Comparison of ENCODE assay signal across 10 cellular contexts in the genomic region with DNA sequence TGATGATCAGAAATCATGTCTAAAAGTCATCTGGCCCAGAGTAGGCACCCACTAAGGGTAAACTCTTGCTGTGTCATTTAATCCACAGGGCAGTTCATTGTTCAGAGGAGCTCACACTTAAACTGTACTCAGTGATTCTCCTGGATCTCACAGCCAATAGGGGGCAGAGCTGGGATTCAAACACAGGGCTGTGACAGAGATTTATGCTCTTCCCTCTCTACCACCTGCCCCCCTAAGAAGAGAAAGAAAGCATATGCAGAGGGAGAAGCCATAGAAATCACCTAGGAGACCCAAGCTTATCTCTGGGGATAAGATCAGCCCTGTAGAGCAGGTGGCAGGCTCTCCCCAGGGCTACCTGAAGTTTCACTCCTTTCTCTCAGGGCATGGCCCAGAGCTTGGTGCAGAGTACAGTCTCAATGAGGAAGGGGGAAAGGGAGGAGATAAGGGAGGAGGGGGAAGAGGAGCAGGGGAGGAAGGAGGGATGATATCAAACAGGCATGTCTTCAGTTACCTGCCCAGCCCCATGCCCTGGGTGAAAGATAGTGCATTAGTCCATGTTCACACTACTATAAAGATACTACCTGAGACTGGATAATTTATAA. TPM values are rescaled to one million over a fixed set of nuclear protein-coding genes. Genes with fewer than 3 reads are reported as not detected.
DNase-seq lines count a peak whose midpoint lies in the region; ATAC-seq and TF ChIP-seq lines count a peak whose summit lies in the region.
"Had no signal": no experiment of that assay in that cellular context is flagged by ENCODE, and none has a peak within 500 bp of the region (broad histone marks: within the 10 kb centered on the region; RNA-seq: fewer than 3 reads in every experiment).

No MANE protein-coding gene starts in this region.

- no peaks in the 10 kb centered on the region for H3K9me3 Mint-ChIP-seq in HFFc6
- H3K9me3 Mint-ChIP-seq in activated T-helper 1 cell treated with anti-CD3 and anti-CD28 coated beads, Interleukin-12 subunit alpha, Interleukin-12 subunit beta, Interleukin-2, Interleukin-4 antibody, amounts not matched to agents 30 ng/mL and 10 ng/mL and 1 ng/mL, durations not matched to agents 14 hours and 24 hours and 36 hours = no peaks in the 10 kb centered on the region

- no peaks in the 10 kb centered on the region for H3K36me3 Mint-ChIP-seq in HFFc6 (ENCODE audit: low read depth)
- no peaks in the 10 kb centered on the region for H3K36me3 Mint-ChIP-seq in activated T-helper 1 cell treated with anti-CD3 and anti-CD28 coated beads, Interleukin-12 subunit alpha, Interleukin-12 subunit beta, Interleukin-2, Interleukin-4 antibody, amounts not matched to agents 30 ng/mL and 10 ng/mL and 1 ng/mL, durations not matched to agents 14 hours and 24 hours and 36 hours (ENCODE audit: low read depth)

- ATAC-seq in HG03460 (IDR thresholded peaks at IDR 0.05; ENCODE audit: unreplicated experiment) (no peak), omental fat pad (ENCODE audit: low FRiP score) (no peak)
- ATAC-seq in stimulated activated naive CD8-positive, alpha-beta T cell treated with anti-CD3 and anti-CD28 coated beads, Interleukin-15, Interleukin-2, amounts not matched to agents 100 U/mL and 50 U/mL, for 24 hours = no peak

- TF ChIP-seq CTCF in AG10803 (conservative IDR thresholded peaks at IDR 0.05; ENCODE audit: low read length) = peak; percentile 40
- peak; percentile 56 for TF ChIP-seq CTCF in HFFc6 (IDR thresholded peaks at IDR 0.05)
- TF ChIP-seq CTCF in omental fat pad (IDR thresholded peaks at IDR 0.05) = no peak

- H3K4me1 Mint-ChIP-seq in HFFc6 (ENCODE audit: low read depth) = no peaks in the 10 kb centered on the region
- H3K4me1 Mint-ChIP-seq in activated T-helper 1 cell treated with anti-CD3 and anti-CD28 coated beads, Interleukin-12 subunit alpha, Interleukin-12 subunit beta, Interleukin-2, Interleukin-4 antibody, amounts not matched to agents 30 ng/mL and 10 ng/mL and 1 ng/mL, durations not matched to agents 14 hours and 24 hours and 36 hours (ENCODE audit: low read depth) = no peaks in the 10 kb centered on the region

- H3K27me3 Mint-ChIP-seq in HFFc6 (ENCODE audit: insufficient read depth) = peaks cover 14% of the 10 kb centered on the region
- H3K27me3 Mint-ChIP-seq in activated T-helper 1 cell treated with anti-CD3 and anti-CD28 coated beads, Interleukin-12 subunit alpha, Interleukin-12 subunit beta, Interleukin-2, Interleukin-4 antibody, amounts not matched to agents 30 ng/mL and 10 ng/mL and 1 ng/mL, durations not matched to agents 14 hours and 24 hours and 36 hours (ENCODE audit: insufficient read depth) = peaks cover 19% of the 10 kb centered on the region

- H3K4me3 ChIP-seq in AG10803 (ENCODE audit: low read length) = no peak overlapping the region
- H3K4me3 ChIP-seq: stomach had no signal

- DNase-seq in AG10803 (ENCODE audit: low read depth) = no peak
- DNase-seq in HFFc6 = no peak
- peak; percentile 58 for DNase-seq in SK-N-DZ (ENCODE audit: low spot score)
- DNase-seq in iPS-NIHi11 (ENCODE audit: low spot score) = peak; percentile 67
- no peak for DNase-seq in stimulated activated naive CD8-positive, alpha-beta T cell treated with anti-CD3 and anti-CD28 coated beads, Interleukin-15, Interleukin-2, amounts not matched to agents 100 U/mL and 50 U/mL, for 24 hours
- no peak for DNase-seq in omental fat pad (ENCODE audit: low spot score)
- no peak for DNase-seq in activated T-helper 1 cell treated with anti-CD3 and anti-CD28 coated beads, Interleukin-12 subunit alpha, Interleukin-12 subunit beta, Interleukin-2, Interleukin-4 antibody, amounts not matched to agents 30 ng/mL and 10 ng/mL and 1 ng/mL, durations not matched to agents 14 hours and 24 hours and 36 hours (ENCODE audit: low spot score)
- DNase-seq: NCI-H2227 treated with DMSO at 0.1 percent for 48 hours, stomach had no signal

- intact Hi-C loops in activated T-helper 1 cell treated with anti-CD3 and anti-CD28 coated beads, Interleukin-12 subunit alpha, Interleukin-12 subunit beta, Interleukin-2, Interleukin-4 antibody, amounts not matched to agents 30 ng/mL and 10 ng/mL and 1 ng/mL, durations not matched to agents 14 hours and 24 hours and 36 hours (cut with micrococcal nuclease) = no loop called here

- H3K27ac Mint-ChIP-seq in HFFc6 = no peak overlapping the region
- H3K27ac Mint-ChIP-seq in activated T-helper 1 cell treated with anti-CD3 and anti-CD28 coated beads, Interleukin-12 subunit alpha, Interleukin-12 subunit beta, Interleukin-2, Interleukin-4 antibody, amounts not matched to agents 30 ng/mL and 10 ng/mL and 1 ng/mL, durations not matched to agents 14 hours and 24 hours and 36 hours = no peak overlapping the region

- H3K4me3 Mint-ChIP-seq in HFFc6 = no peak overlapping the region
- H3K4me3 Mint-ChIP-seq in activated T-helper 1 cell treated with anti-CD3 and anti-CD28 coated beads, Interleukin-12 subunit alpha, Interleukin-12 subunit beta, Interleukin-2, Interleukin-4 antibody, amounts not matched to agents 30 ng/mL and 10 ng/mL and 1 ng/mL, durations not matched to agents 14 hours and 24 hours and 36 hours = no peak overlapping the region

RNA-seq across cellular contexts. Expression of gene ADPGK, which starts 51.8 kb away (rescaled TPM):
- total RNA-seq in HFFc6 (2021; fragmentation: NEBNext Ultra II Directional; extraction: Animal tissue kit (Norgen Biotek cat#: 25700)) = 10 to 100 TPM; 54.6 to 59.4 (median 56.8) TPM
- 54.5 and 75.7 TPM in 2 replicates for polyA plus RNA-seq in SK-N-DZ (2014; cell fraction: cytosol; rRNA removed)
- 60.2 and 77.2 TPM in 2 replicates for polyA plus RNA-seq in SK-N-DZ (2014; cell fraction: nucleus; rRNA removed)
- 10 to 100 TPM; 45.7 to 93.2 (median 61.1) TPM for total RNA-seq in omental fat pad
- 94.0 and 101 TPM in 2 replicates for total RNA-seq in activated T-helper 1 cell treated with anti-CD3 and anti-CD28 coated beads, Interleukin-12 subunit alpha, Interleukin-12 subunit beta, Interleukin-2, Interleukin-4 antibody, amounts not matched to agents 30 ng/mL and 10 ng/mL and 1 ng/mL, durations not matched to agents 14 hours and 24 hours and 36 hours

Comparison
In these comparisons a context has a peak if more than half of its experiments do, and no peak if none do; other contexts are left out.
1. DNase-seq: peak in SK-N-DZ (single experiment) and iPS-NIHi11 (single experiment); none in AG10803 (single experiment), HFFc6 (single experiment), stimulated activated naive CD8-positive, alpha-beta T cell treated with anti-CD3 and anti-CD28 coated beads, Interleukin-15, Interleukin-2, amounts not matched to agents 100 U/mL and 50 U/mL, for 24 hours (single experiment), omental fat pad (single experiment) and activated T-helper 1 cell treated with anti-CD3 and anti-CD28 coated beads, Interleukin-12 subunit alpha, Interleukin-12 subunit beta, Interleukin-2, Interleukin-4 antibody, amounts not matched to agents 30 ng/mL and 10 ng/mL and 1 ng/mL, durations not matched to agents 14 hours and 24 hours and 36 hours (single experiment).
2. CTCF ChIP-seq: peak in AG10803 (single experiment) and HFFc6 (single experiment); none in omental fat pad (0 of 3).